ENCODE assay signal across 27 cellular contexts in genomic region chr2:128452536-128453530, GRCh38.
DNase-seq lines count a peak whose midpoint lies in the region; TF ChIP-seq lines count a peak whose summit lies in the region.
"Had no signal": no experiment of that assay in that cellular context is flagged by ENCODE, and none has a peak within 500 bp of the region (broad histone marks: within the 10 kb centered on the region; RNA-seq: fewer than 3 reads in every experiment).

No MANE protein-coding gene starts in this region.

- H2AFZ ChIP-seq in MM.1S (ENCODE audit: low read length), result no peak overlapping the region
- H2AFZ ChIP-seq: parathyroid adenoma had no signal

- H3K9me3 Mint-ChIP-seq in activated CD4-positive, alpha-beta T cell treated with anti-CD3 and anti-CD28 coated beads, Interleukin-2, amount 10 ng/mL, durations not matched to agents 7 days and 5 days, result no peaks in the 10 kb centered on the region
- H3K9me3 Mint-ChIP-seq: activated naive CD4-positive, alpha-beta T cell treated with anti-CD3 and anti-CD28 coated beads, Interleukin-2, amount 10 ng/mL, durations not matched to agents 7 days and 5 days; stimulated activated naive CD8-positive, alpha-beta T cell treated with anti-CD3 and anti-CD28 coated beads, Interleukin-15, Interleukin-2, amounts not matched to agents 100 ng/mL and 50 ng/mL, for 24 hours had no signal

- no peaks in the 10 kb centered on the region for H3K27me3 Mint-ChIP-seq in activated CD4-positive, alpha-beta T cell treated with anti-CD3 and anti-CD28 coated beads, Interleukin-2, amount 10 ng/mL, durations not matched to agents 7 days and 5 days
- H3K27me3 Mint-ChIP-seq: activated naive CD4-positive, alpha-beta T cell treated with anti-CD3 and anti-CD28 coated beads, Interleukin-2, amount 10 ng/mL, durations not matched to agents 7 days and 5 days had no signal

- intact Hi-C loops in colonic mucosa (cut with DNase I), result no loop called here
- intact Hi-C loops in testis (cut with DNase I; ENCODE audit: low total_unique reads), result no loop called here

- no peaks in the 10 kb centered on the region for H3K36me3 Mint-ChIP-seq in activated CD4-positive, alpha-beta T cell treated with anti-CD3 and anti-CD28 coated beads, Interleukin-2, amount 10 ng/mL, durations not matched to agents 7 days and 5 days (ENCODE audit: low read depth)
- H3K36me3 Mint-ChIP-seq: activated naive CD4-positive, alpha-beta T cell treated with anti-CD3 and anti-CD28 coated beads, Interleukin-2, amount 10 ng/mL, durations not matched to agents 7 days and 5 days; CD4-positive, CD25-positive, alpha-beta regulatory T cell; naive thymus-derived CD8-positive, alpha-beta T cell; WTC11 had no signal

- DNase-seq in activated CD4-positive, alpha-beta T cell treated with anti-CD3 and anti-CD28 coated beads for 1 hour, result peak; percentile 1
- no peak for DNase-seq in activated CD4-positive, alpha-beta T cell treated with anti-CD3 and anti-CD28 coated beads, Interleukin-2, amount 10 ng/mL, durations not matched to agents 7 days and 5 days
- peak; percentile 14 for DNase-seq in colonic mucosa
- DNase-seq in mucosa of gallbladder (ENCODE audit: low spot score), result peak; percentile 5
- peak; percentile 10 for DNase-seq in testis
- no peak for DNase-seq in activated naive CD4-positive, alpha-beta T cell treated with anti-CD3 and anti-CD28 coated beads, Interleukin-2, amount 50 U/mL, for 16 hours
- no peak for DNase-seq in H4 (ENCODE audit: low spot score)
- DNase-seq in MM.1S, result no peak
- DNase-seq: activated CD4-positive, alpha-beta T cell treated with anti-CD3 and anti-CD28 coated beads, Interleukin-2, amount 50 U/mL, for 4 hours; activated naive CD4-positive, alpha-beta T cell treated with anti-CD3 and anti-CD28 coated beads, Interleukin-2, amount 10 ng/mL, durations not matched to agents 7 days and 5 days; anterior cingulate cortex; CD4-positive, CD25-positive, alpha-beta regulatory T cell; EL; left colon; mesendoderm; NCI-H1436; NCI-H446 treated with DMSO at 0.1 percent for 48 hours; SIG-M5; SW 1271; T1000; trophoblast cell had no signal

- no peaks in the 10 kb centered on the region for H3K36me3 ChIP-seq in colonic mucosa
- H3K36me3 ChIP-seq in testis (ENCODE audit: low read depth, missing control alignments), result no peaks in the 10 kb centered on the region
- H3K36me3 ChIP-seq in MM.1S (replicated peaks; ENCODE audit: insufficient read depth, low read length), result no peaks in the 10 kb centered on the region
- H3K36me3 ChIP-seq: right lobe of liver had no signal

- POLR2A ChIA-PET in activated CD4-positive, alpha-beta T cell treated with anti-CD3 and anti-CD28 coated beads, Interleukin-2, amount 10 ng/mL, durations not matched to agents 7 days and 5 days (lab: Charles Lee), result no interaction called here

- H3K4me3 ChIP-seq in colonic mucosa, result no peak overlapping the region
- no peak overlapping the region for H3K4me3 ChIP-seq in testis
- H3K4me3 ChIP-seq in MM.1S (ENCODE audit: low read length), result no peak overlapping the region
- H3K4me3 ChIP-seq: right lobe of liver had no signal

- H3K9ac ChIP-seq in colonic mucosa (ENCODE audit: low read depth in 2 of 2, low read length in 2 of 2) (no peak overlapping the region), MM.1S (ENCODE audit: low read length) (no peak overlapping the region)
- H3K9ac ChIP-seq: parathyroid adenoma had no signal

- no peaks in the 10 kb centered on the region for H3K4me1 Mint-ChIP-seq in activated CD4-positive, alpha-beta T cell treated with anti-CD3 and anti-CD28 coated beads, Interleukin-2, amount 10 ng/mL, durations not matched to agents 7 days and 5 days
- H3K4me1 Mint-ChIP-seq: activated naive CD4-positive, alpha-beta T cell treated with anti-CD3 and anti-CD28 coated beads, Interleukin-2, amount 10 ng/mL, durations not matched to agents 7 days and 5 days; CD4-positive, CD25-positive, alpha-beta regulatory T cell; WTC11 had no signal

- no peaks in the 10 kb centered on the region for H3K79me2 ChIP-seq in MM.1S (ENCODE audit: low read length)
- H3K79me2 ChIP-seq: parathyroid adenoma had no signal

- H3K27me3 ChIP-seq in colonic mucosa (no peaks in the 10 kb centered on the region), testis (no peaks in the 10 kb centered on the region), MM.1S (replicated peaks; ENCODE audit: insufficient read depth, low read length) (no peaks in the 10 kb centered on the region)
- H3K27me3 ChIP-seq: right lobe of liver had no signal

- CTCF ChIA-PET in activated CD4-positive, alpha-beta T cell treated with anti-CD3 and anti-CD28 coated beads, Interleukin-2, amount 10 ng/mL, durations not matched to agents 7 days and 5 days (lab: Charles Lee), result no interaction called here

- no peaks in the 10 kb centered on the region for H3F3A ChIP-seq in MM.1S (ENCODE audit: insufficient read depth, low read length)

- H3K4me3 Mint-ChIP-seq in activated CD4-positive, alpha-beta T cell treated with anti-CD3 and anti-CD28 coated beads, Interleukin-2, amount 10 ng/mL, durations not matched to agents 7 days and 5 days, result no peak overlapping the region
- H3K4me3 Mint-ChIP-seq: activated naive CD4-positive, alpha-beta T cell treated with anti-CD3 and anti-CD28 coated beads, Interleukin-2, amount 10 ng/mL, durations not matched to agents 7 days and 5 days; CD4-positive, CD25-positive, alpha-beta regulatory T cell; naive thymus-derived CD8-positive, alpha-beta T cell; stimulated activated naive CD8-positive, alpha-beta T cell treated with anti-CD3 and anti-CD28 coated beads, Interleukin-15, Interleukin-2, amounts not matched to agents 100 ng/mL and 50 ng/mL, for 24 hours; WTC11 had no signal

- WGBS in testis, 2 donors, result 90 to 96% methylated on average over 19 to 20 of the region's 20 CpGs

- H3K27ac Mint-ChIP-seq in activated CD4-positive, alpha-beta T cell treated with anti-CD3 and anti-CD28 coated beads, Interleukin-2, amount 10 ng/mL, durations not matched to agents 7 days and 5 days, result no peak overlapping the region
- H3K27ac Mint-ChIP-seq: activated naive CD4-positive, alpha-beta T cell treated with anti-CD3 and anti-CD28 coated beads, Interleukin-2, amount 10 ng/mL, durations not matched to agents 7 days and 5 days; stimulated activated naive CD8-positive, alpha-beta T cell treated with anti-CD3 and anti-CD28 coated beads, Interleukin-15, Interleukin-2, amounts not matched to agents 100 ng/mL and 50 ng/mL, for 24 hours; WTC11 had no signal

- TF ChIP-seq CTCF in colonic mucosa (IDR thresholded peaks at IDR 0.05) (no peak), testis (IDR thresholded peaks at IDR 0.05) (no peak), MM.1S (IDR thresholded peaks at IDR 0.05; ENCODE audit: low read length) (no peak)

- H4K20me1 ChIP-seq in MM.1S (ENCODE audit: insufficient read depth, low read length), result no peaks in the 10 kb centered on the region

- no peak overlapping the region for H3K27ac ChIP-seq in colonic mucosa
- H3K27ac ChIP-seq in testis, result no peak overlapping the region
- H3K27ac ChIP-seq in MM.1S (ENCODE audit: low read length), result no peak overlapping the region
- H3K27ac ChIP-seq: 22Rv1, parathyroid adenoma, right lobe of liver had no signal

- TF ChIP-seq POLR2A in testis (IDR thresholded peaks at IDR 0.05), result no peak

- H3K9me3 ChIP-seq in colonic mucosa (no peaks in the 10 kb centered on the region), testis (no peaks in the 10 kb centered on the region), MM.1S (replicated peaks; ENCODE audit: insufficient read depth, low read length) (no peaks in the 10 kb centered on the region)
- H3K9me3 ChIP-seq: right lobe of liver had no signal

- H3K4me1 ChIP-seq in colonic mucosa (no peaks in the 10 kb centered on the region), testis (no peaks in the 10 kb centered on the region), MM.1S (ENCODE audit: low read length) (no peaks in the 10 kb centered on the region)
- H3K4me1 ChIP-seq: parathyroid adenoma, right lobe of liver had no signal

- H3K9me2 ChIP-seq in MM.1S (replicated peaks; ENCODE audit: insufficient read depth, low read length), result no peaks in the 10 kb centered on the region

- no peak overlapping the region for H3K4me2 ChIP-seq in MM.1S (ENCODE audit: low read depth, low read length)

Comparison
In these comparisons a context has a peak if more than half of its experiments do, and no peak if none do; other contexts are left out.
1. DNase-seq: peak in activated CD4-positive, alpha-beta T cell treated with anti-CD3 and anti-CD28 coated beads for 1 hour (single experiment), colonic mucosa (single experiment), mucosa of gallbladder (single experiment) and testis (single experiment); none in activated CD4-positive, alpha-beta T cell treated with anti-CD3 and anti-CD28 coated beads, Interleukin-2, amount 10 ng/mL, durations not matched to agents 7 days and 5 days (single experiment), activated naive CD4-positive, alpha-beta T cell treated with anti-CD3 and anti-CD28 coated beads, Interleukin-2, amount 50 U/mL, for 16 hours (single experiment), H4 (single experiment) and MM.1S (single experiment).